10 cellular contexts compared by ENCODE assay signal in the genomic region with DNA sequence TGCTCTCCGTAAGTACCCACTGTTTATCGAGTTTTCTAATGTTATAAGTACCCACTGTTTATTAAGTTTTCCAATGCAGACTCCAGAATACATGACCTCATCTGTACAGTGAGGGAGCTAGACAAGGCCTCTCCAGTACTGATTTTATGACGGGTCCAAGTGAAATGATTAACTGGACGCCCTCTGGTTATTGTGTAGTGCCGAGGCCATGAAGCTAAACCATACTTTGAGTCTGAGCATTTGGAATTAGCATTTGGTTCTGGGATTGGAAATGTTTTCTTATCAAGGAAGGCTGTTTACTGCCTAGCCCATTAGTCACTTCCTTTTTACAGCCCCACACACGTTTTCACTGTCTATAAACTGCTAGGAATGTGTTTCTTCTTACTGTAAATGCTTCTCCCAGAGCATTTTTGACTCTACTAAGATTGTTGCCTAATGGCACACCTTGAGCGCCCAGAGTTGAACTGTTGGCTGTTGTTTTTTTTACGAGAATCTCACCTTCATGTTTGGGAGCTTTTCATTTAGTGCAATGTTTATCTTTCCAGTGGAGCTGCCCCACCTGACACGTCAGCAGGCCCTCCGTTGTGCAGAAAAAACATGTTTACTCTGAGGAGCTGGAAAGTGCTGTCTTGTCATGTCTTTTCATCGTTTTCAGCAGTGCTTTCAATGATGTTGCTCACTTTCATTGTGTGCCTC. TPM values are rescaled to one million over a fixed set of nuclear protein-coding genes. Genes with fewer than 3 reads are reported as not detected.
A peak's percentile ranks its signal among the peaks of the same experiment; 100 is the strongest.
DNase-seq lines count a peak whose midpoint lies in the region; ATAC-seq and TF ChIP-seq lines count a peak whose summit lies in the region.
"Had no signal": no experiment of that assay in that cellular context is flagged by ENCODE, and none has a peak within 500 bp of the region (broad histone marks: within the 10 kb centered on the region; RNA-seq: fewer than 3 reads in every experiment).

No MANE protein-coding gene starts in this region.

- no peak for TF ChIP-seq CTCF in fibroblast of villous mesenchyme (IDR thresholded peaks at IDR 0.05; ENCODE audit: insufficient read depth, low read depth, low read length)

- H3K4me1 ChIP-seq in SJSA1 (replicated peaks), result peaks cover 36% of the 10 kb centered on the region

- H3K4me3 ChIP-seq in SJSA1 (no peak overlapping the region), fibroblast of villous mesenchyme (ENCODE audit: low read depth, low read length) (no peak overlapping the region)

- peak overlapping the region; percentile 6 for H3K27ac Mint-ChIP-seq in stimulated activated naive CD8-positive, alpha-beta T cell treated with anti-CD3 and anti-CD28 coated beads, Interleukin-15, Interleukin-2, amounts not matched to agents 100 ng/mL and 50 ng/mL, for 24 hours
- H3K27ac Mint-ChIP-seq in stimulated activated naive CD8-positive, alpha-beta T cell treated with anti-CD3 and anti-CD28 coated beads, Interleukin-15, amount 100 ng/mL, for 72 hours, result no peak overlapping the region
- H3K27ac Mint-ChIP-seq in activated CD4-positive, alpha-beta memory T cell treated with anti-CD3 and anti-CD28 coated beads for 36 hours, result no peak overlapping the region
- H3K27ac Mint-ChIP-seq: activated T-helper 17 cell treated with anti-CD3 and anti-CD28 coated beads, Interleukin-2, amount 50 U/mL, for 72 hours had no signal

- H3K27me3 ChIP-seq in SJSA1 (replicated peaks), result no peaks in the 10 kb centered on the region

- H3K9me3 Mint-ChIP-seq in stimulated activated naive CD8-positive, alpha-beta T cell treated with anti-CD3 and anti-CD28 coated beads, Interleukin-15, Interleukin-2, amounts not matched to agents 100 ng/mL and 50 ng/mL, for 24 hours, result no peaks in the 10 kb centered on the region
- H3K9me3 Mint-ChIP-seq in stimulated activated naive CD8-positive, alpha-beta T cell treated with anti-CD3 and anti-CD28 coated beads, Interleukin-15, amount 100 ng/mL, for 72 hours, result no peaks in the 10 kb centered on the region
- no peaks in the 10 kb centered on the region for H3K9me3 Mint-ChIP-seq in activated CD4-positive, alpha-beta memory T cell treated with anti-CD3 and anti-CD28 coated beads for 36 hours
- H3K9me3 Mint-ChIP-seq: activated T-helper 17 cell treated with anti-CD3 and anti-CD28 coated beads, Interleukin-2, amount 50 U/mL, for 72 hours had no signal

- intact Hi-C loops in activated CD4-positive, alpha-beta memory T cell treated with anti-CD3 and anti-CD28 coated beads for 36 hours (cut with micrococcal nuclease), result no loop called here

- H3K27ac ChIP-seq in SJSA1, result peak overlapping the region; percentile 80
- H3K27ac ChIP-seq: C4-2B had no signal

- no peaks in the 10 kb centered on the region for H3K36me3 Mint-ChIP-seq in stimulated activated naive CD8-positive, alpha-beta T cell treated with anti-CD3 and anti-CD28 coated beads, Interleukin-15, Interleukin-2, amounts not matched to agents 100 ng/mL and 50 ng/mL, for 24 hours (ENCODE audit: low read depth)
- H3K36me3 Mint-ChIP-seq in activated CD4-positive, alpha-beta memory T cell treated with anti-CD3 and anti-CD28 coated beads for 36 hours, result no peaks in the 10 kb centered on the region

- POLR2A ChIA-PET in activated CD4-positive, alpha-beta memory T cell treated with anti-CD3 and anti-CD28 coated beads for 36 hours (lab: Charles Lee), result no interaction called here

- no peaks in the 10 kb centered on the region for H3K9me3 ChIP-seq in SJSA1 (replicated peaks)

- DNase-seq in stimulated activated naive CD8-positive, alpha-beta T cell treated with anti-CD3 and anti-CD28 coated beads, Interleukin-15, amount 100 ng/mL, for 72 hours, result no peak
- DNase-seq in SJSA1 (ENCODE audit: low read depth in 1 of 2, low spot score in 2 of 2) (peak; percentile 55 to 91), fibroblast of villous mesenchyme (ENCODE audit: low read depth) (peak; percentile 96), NCI-H1092 (lab: John Stamatoyannopoulos, UW) (no peak), NCI-H446 (lab: John Stamatoyannopoulos, UW) (no peak)
- no peak for DNase-seq in activated CD4-positive, alpha-beta memory T cell treated with anti-CD3 and anti-CD28 coated beads for 36 hours

- H3K4me3 Mint-ChIP-seq in stimulated activated naive CD8-positive, alpha-beta T cell treated with anti-CD3 and anti-CD28 coated beads, Interleukin-15, Interleukin-2, amounts not matched to agents 100 ng/mL and 50 ng/mL, for 24 hours, result no peak overlapping the region
- H3K4me3 Mint-ChIP-seq in stimulated activated naive CD8-positive, alpha-beta T cell treated with anti-CD3 and anti-CD28 coated beads, Interleukin-15, amount 100 ng/mL, for 72 hours, result no peak overlapping the region
- no peak overlapping the region for H3K4me3 Mint-ChIP-seq in activated CD4-positive, alpha-beta memory T cell treated with anti-CD3 and anti-CD28 coated beads for 36 hours
- H3K4me3 Mint-ChIP-seq: activated T-helper 17 cell treated with anti-CD3 and anti-CD28 coated beads, Interleukin-2, amount 50 U/mL, for 72 hours had no signal

- no peaks in the 10 kb centered on the region for H3K36me3 ChIP-seq in SJSA1

- peaks cover 4% of the 10 kb centered on the region for H3K27me3 Mint-ChIP-seq in stimulated activated naive CD8-positive, alpha-beta T cell treated with anti-CD3 and anti-CD28 coated beads, Interleukin-15, Interleukin-2, amounts not matched to agents 100 ng/mL and 50 ng/mL, for 24 hours
- no peaks in the 10 kb centered on the region for H3K27me3 Mint-ChIP-seq in stimulated activated naive CD8-positive, alpha-beta T cell treated with anti-CD3 and anti-CD28 coated beads, Interleukin-15, amount 100 ng/mL, for 72 hours
- H3K27me3 Mint-ChIP-seq in activated CD4-positive, alpha-beta memory T cell treated with anti-CD3 and anti-CD28 coated beads for 36 hours, result peaks cover 7% of the 10 kb centered on the region

- no peaks in the 10 kb centered on the region for H3K4me1 Mint-ChIP-seq in stimulated activated naive CD8-positive, alpha-beta T cell treated with anti-CD3 and anti-CD28 coated beads, Interleukin-15, Interleukin-2, amounts not matched to agents 100 ng/mL and 50 ng/mL, for 24 hours (ENCODE audit: low read depth)
- no peaks in the 10 kb centered on the region for H3K4me1 Mint-ChIP-seq in stimulated activated naive CD8-positive, alpha-beta T cell treated with anti-CD3 and anti-CD28 coated beads, Interleukin-15, amount 100 ng/mL, for 72 hours
- H3K4me1 Mint-ChIP-seq in activated CD4-positive, alpha-beta memory T cell treated with anti-CD3 and anti-CD28 coated beads for 36 hours (ENCODE audit: low read depth), result no peaks in the 10 kb centered on the region
- H3K4me1 Mint-ChIP-seq: activated T-helper 17 cell treated with anti-CD3 and anti-CD28 coated beads, Interleukin-2, amount 50 U/mL, for 72 hours had no signal

- CTCF ChIA-PET in activated CD4-positive, alpha-beta memory T cell treated with anti-CD3 and anti-CD28 coated beads for 36 hours (lab: Charles Lee), result no interaction called here

- ATAC-seq in stimulated activated naive CD8-positive, alpha-beta T cell treated with anti-CD3 and anti-CD28 coated beads, Interleukin-15, amount 100 ng/mL, for 72 hours, result no peak
- no peak for ATAC-seq in GM21528 (IDR thresholded peaks at IDR 0.05; ENCODE audit: low FRiP score, unreplicated experiment)
- ATAC-seq: activated T-helper 17 cell treated with anti-CD3 and anti-CD28 coated beads, Interleukin-2, amount 50 U/mL, for 72 hours had no signal

RNA-seq across cellular contexts. Expression of gene SPATA46, which starts 26.9 kb away (rescaled TPM):
- not detected in 2 replicates for total RNA-seq in SJSA1 (2014; rRNA removed; shearing (Covaris generic))
- not detected in 2 replicates for total RNA-seq in fibroblast of villous mesenchyme
- not detected for total RNA-seq in activated CD4-positive, alpha-beta memory T cell treated with anti-CD3 and anti-CD28 coated beads for 36 hours
- total RNA-seq: activated T-helper 17 cell treated with anti-CD3 and anti-CD28 coated beads, Interleukin-2, amount 50 U/mL, for 72 hours had no signal

RNA-seq across cellular contexts. Expression of gene C1orf226, which starts 31.7 kb away (rescaled TPM):
- 0.37 and 6.0 TPM in 2 replicates for total RNA-seq in SJSA1 (2014; rRNA removed; shearing (Covaris generic))
- total RNA-seq in fibroblast of villous mesenchyme, result under 0.01 and 0.86 TPM in 2 replicates
- under 1 TPM; 0.10 to 0.12 TPM for total RNA-seq in activated CD4-positive, alpha-beta memory T cell treated with anti-CD3 and anti-CD28 coated beads for 36 hours
- total RNA-seq: activated T-helper 17 cell treated with anti-CD3 and anti-CD28 coated beads, Interleukin-2, amount 50 U/mL, for 72 hours had no signal

Comparison
In these comparisons a context has a peak if more than half of its experiments do, and no peak if none do; other contexts are left out.
1. DNase-seq: peak in SJSA1 (2 of 2) and fibroblast of villous mesenchyme (single experiment); none in stimulated activated naive CD8-positive, alpha-beta T cell treated with anti-CD3 and anti-CD28 coated beads, Interleukin-15, amount 100 ng/mL, for 72 hours (0 of 2), NCI-H1092 (single experiment), activated CD4-positive, alpha-beta memory T cell treated with anti-CD3 and anti-CD28 coated beads for 36 hours (single experiment) and NCI-H446 (0 of 2).